1 cellular context compared by ENCODE assay signal in the genomic region with DNA sequence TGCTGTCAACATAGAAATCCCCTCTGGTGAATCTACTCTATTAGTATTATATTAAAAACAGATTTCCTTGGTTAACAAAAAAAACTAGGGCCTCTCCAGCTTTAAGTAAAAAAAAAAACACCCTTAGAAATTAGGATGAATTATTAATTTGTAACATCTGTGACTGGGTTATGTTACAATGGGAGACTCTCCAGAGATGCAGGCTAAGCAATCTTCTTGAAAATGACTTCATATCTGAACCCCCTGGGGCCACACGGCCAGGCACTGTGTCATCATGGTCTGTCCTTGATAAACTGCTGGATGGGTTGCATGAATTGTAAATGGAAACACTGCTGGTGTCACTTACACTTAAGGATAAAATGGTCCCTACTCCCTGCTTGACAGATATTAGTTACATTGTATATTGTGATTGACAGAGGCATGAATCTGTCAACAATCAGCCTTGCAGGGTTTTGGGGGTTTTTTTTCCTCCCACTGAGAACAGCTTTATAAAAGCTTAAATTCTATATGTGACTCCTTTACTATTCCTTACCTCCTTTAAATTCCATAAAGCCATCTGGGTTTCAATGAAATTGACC.
A peak's percentile ranks its signal among the peaks of the same experiment; 100 is the strongest.
TF ChIP-seq lines count a peak whose summit lies in the region.

No MANE protein-coding gene starts in this region.

TF ChIP-seq in HEK293T, 16 proteins besides CTCF, POLR2A, EP300 and RAD21:
- TF ChIP-seq, protein P1, sequence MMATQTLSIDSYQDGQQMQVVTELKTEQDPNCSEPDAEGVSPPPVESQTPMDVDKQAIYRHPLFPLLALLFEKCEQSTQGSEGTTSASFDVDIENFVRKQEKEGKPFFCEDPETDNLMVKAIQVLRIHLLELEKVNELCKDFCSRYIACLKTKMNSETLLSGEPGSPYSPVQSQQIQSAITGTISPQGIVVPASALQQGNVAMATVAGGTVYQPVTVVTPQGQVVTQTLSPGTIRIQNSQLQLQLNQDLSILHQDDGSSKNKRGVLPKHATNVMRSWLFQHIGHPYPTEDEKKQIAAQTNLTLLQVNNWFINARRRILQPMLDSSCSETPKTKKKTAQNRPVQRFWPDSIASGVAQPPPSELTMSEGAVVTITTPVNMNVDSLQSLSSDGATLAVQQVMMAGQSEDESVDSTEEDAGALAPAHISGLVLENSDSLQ (IDR thresholded peaks at IDR 0.05) = peak; percentile 93
- no peak for TF ChIP-seq ZNF384 (IDR thresholded peaks at IDR 0.05)
